7 cellular contexts compared by ENCODE assay signal in genomic region chr22:22376884-22377283, GRCh38.
DNase-seq lines count a peak whose midpoint lies in the region; ATAC-seq and TF ChIP-seq lines count a peak whose summit lies in the region.
"Not testable (repeated sequence)": the region's sequence is repeated elsewhere in the genome, so short reads cannot be mapped to it uniquely, and the experiment has no call there.

No MANE protein-coding gene starts in this region.

- not testable (repeated sequence) for H2AFZ ChIP-seq in MM.1S (ENCODE audit: low read length)

- H4K20me1 ChIP-seq in BLaER1; DOHH2 (ENCODE audit: control insufficient read depth, insufficient read depth, low read depth, low read length); MM.1S (ENCODE audit: insufficient read depth, low read length): not testable (repeated sequence)

- peaks cover 81 to 90% (median 85%) of the 10 kb centered on the region in 3 donors for H3K4me1 Mint-ChIP-seq in naive B cell

- H3K79me2 ChIP-seq in DOHH2 (ENCODE audit: control insufficient read depth, low read length): peaks cover 13% of the 10 kb centered on the region
- H3K79me2 ChIP-seq in MM.1S (ENCODE audit: low read length): not testable (repeated sequence)

- H3K4me3 ChIP-seq in BLaER1; MM.1S (ENCODE audit: low read length); WERI-Rb-1 (ENCODE audit: low read depth, low read length): not testable (repeated sequence)
- H3K4me3 ChIP-seq in DOHH2 (ENCODE audit: low read length): peak overlapping the region; percentile 72

- not testable (repeated sequence) for ATAC-seq in foreskin keratinocyte; naive B cell (ENCODE audit: low read depth in 2 of 2)

- peaks cover 39% of the 10 kb centered on the region for H3F3A ChIP-seq in DOHH2 (ENCODE audit: control insufficient read depth, insufficient read depth)
- not testable (repeated sequence) for H3F3A ChIP-seq in MM.1S (ENCODE audit: insufficient read depth, low read length)

- not testable (repeated sequence) for H3K27me3 Mint-ChIP-seq in naive B cell

- H3K4me1 ChIP-seq in BLaER1: peaks cover 99% of the 10 kb centered on the region
- peaks cover 100% of the 10 kb centered on the region for H3K4me1 ChIP-seq in DOHH2 (ENCODE audit: control insufficient read depth, low read length)
- H3K4me1 ChIP-seq in MM.1S (ENCODE audit: low read length): peaks cover 14% of the 10 kb centered on the region
- H3K4me1 ChIP-seq in foreskin keratinocyte: not testable (repeated sequence)

- not testable (repeated sequence) for H3K36me3 Mint-ChIP-seq in naive B cell

- H3K4me2 ChIP-seq in BLaER1 (peak overlapping the region; percentile 67), DOHH2 (ENCODE audit: low read length) (peak overlapping the region; percentile 86)
- not testable (repeated sequence) for H3K4me2 ChIP-seq in MM.1S (ENCODE audit: low read depth, low read length)

- not testable (repeated sequence) for H3K36me3 ChIP-seq in BLaER1; DOHH2 (ENCODE audit: control insufficient read depth, low read length); MM.1S (replicated peaks; ENCODE audit: insufficient read depth, low read length); WERI-Rb-1

- peak overlapping the region in 5 of 8 donors; percentile 54 to 86 (median 77) for H3K4me3 Mint-ChIP-seq in naive B cell

- peak overlapping the region; percentile 73 for H3K27ac ChIP-seq in BLaER1
- peak overlapping the region; percentile 93 for H3K27ac ChIP-seq in DOHH2 (ENCODE audit: low read depth, low read length)
- H3K27ac ChIP-seq in MM.1S (ENCODE audit: low read length); WERI-Rb-1; foreskin keratinocyte: not testable (repeated sequence)

- not testable (repeated sequence) for H3K9me3 Mint-ChIP-seq in naive B cell

- H3K9ac ChIP-seq in BLaER1; MM.1S (ENCODE audit: low read length): not testable (repeated sequence)

- H3K27me3 ChIP-seq in BLaER1; DOHH2 (ENCODE audit: control insufficient read depth, low read length); MM.1S (replicated peaks; ENCODE audit: insufficient read depth, low read length); WERI-Rb-1 (ENCODE audit: insufficient read depth, low read depth, severe bottlenecking): not testable (repeated sequence)
- H3K27me3 ChIP-seq in foreskin keratinocyte: peaks cover 25% of the 10 kb centered on the region

- H3K9me3 ChIP-seq in BLaER1; DOHH2 (ENCODE audit: control insufficient read depth, insufficient read depth, low read length); MM.1S (replicated peaks; ENCODE audit: insufficient read depth, low read length); WERI-Rb-1 (ENCODE audit: severe bottlenecking): not testable (repeated sequence)

- peak; percentile 25 for TF ChIP-seq CTCF in DOHH2 (IDR thresholded peaks at IDR 0.05; ENCODE audit: low read depth, low read length, poor library complexity, severe bottlenecking)
- TF ChIP-seq CTCF in MM.1S (IDR thresholded peaks at IDR 0.05; ENCODE audit: low read length): not testable (repeated sequence)
- TF ChIP-seq CTCF in WERI-Rb-1 (IDR thresholded peaks at IDR 0.05; ENCODE audit: low read depth, low read length): 0 out of 2 replicates have a peak, but pooled peaks have one; percentile 4
- TF ChIP-seq CTCF in foreskin keratinocyte (conservative IDR thresholded peaks at IDR 0.05): peak; percentile 3

- not testable (repeated sequence) for H3K9me2 ChIP-seq in DOHH2 (replicated peaks; ENCODE audit: control insufficient read depth, low read length); MM.1S (replicated peaks; ENCODE audit: insufficient read depth, low read length)

- H3K27ac Mint-ChIP-seq in naive B cell: peak overlapping the region in 3 of 6 donors; percentile 70 to 94 (median 91)

- DNase-seq in MM.1S: peak; percentile 15
- peak; percentile 12 for DNase-seq in NCI-H82 (lab: John Stamatoyannopoulos, UW)
- DNase-seq in WERI-Rb-1, foreskin keratinocyte, naive B cell: not testable (repeated sequence)
